ENCODE assay signal across 11 cellular contexts in the genomic region with DNA sequence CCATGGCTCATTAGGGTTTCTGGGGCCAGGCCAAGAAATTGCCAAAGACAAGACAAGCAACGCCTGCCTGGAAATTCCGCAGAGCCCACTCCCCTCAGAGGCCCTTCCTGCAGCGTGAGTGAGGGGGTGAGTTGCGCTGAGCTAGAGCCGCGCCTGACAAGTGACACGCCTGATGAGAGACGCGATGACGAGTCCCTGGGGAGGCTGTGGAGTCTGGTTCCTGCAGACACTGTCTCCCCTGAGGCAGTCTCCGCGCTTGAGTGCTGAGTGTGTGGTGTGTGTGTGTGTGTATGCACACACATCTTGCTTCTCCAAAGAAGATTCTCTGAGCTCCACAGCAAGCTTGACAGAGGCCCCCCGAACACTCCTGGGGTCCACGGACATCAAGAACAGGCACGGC.
DNase-seq lines count a peak whose midpoint lies in the region; ATAC-seq and TF ChIP-seq lines count a peak whose summit lies in the region.
"Had no signal": no experiment of that assay in that cellular context is flagged by ENCODE, and none has a peak within 500 bp of the region (broad histone marks: within the 10 kb centered on the region; RNA-seq: fewer than 3 reads in every experiment).

No MANE protein-coding gene starts in this region.

- H3K4me1 ChIP-seq in A673 (ENCODE audit: insufficient read depth, low read length, poor library complexity, severe bottlenecking) = peaks cover 3% of the 10 kb centered on the region

- H3K36me3 Mint-ChIP-seq in HFFc6 (ENCODE audit: low read depth) = no peaks in the 10 kb centered on the region

- H3K27ac ChIP-seq in A673 (ENCODE audit: low read depth, low read length, poor library complexity, severe bottlenecking) = no peak overlapping the region
- H3K27ac ChIP-seq: gastrocnemius medialis had no signal

- intact Hi-C loops in A673 (cut with micrococcal nuclease; ENCODE audit: unreplicated experiment) = no loop called here

- H3K4me3 Mint-ChIP-seq in HFFc6 = no peak overlapping the region
- H3K4me3 Mint-ChIP-seq: dendritic cell treated with granulocyte-macrophage colony-stimulating factor and Interleukin-4, amounts not matched to agents 40 ng/mL and 50 ng/mL, for 4 days had no signal

- POLR2A ChIA-PET in A673 (lab: Charles Lee; ENCODE audit: low non-redundant PET) = no interaction called here

- H3K27me3 ChIP-seq in A673 (replicated peaks; ENCODE audit: insufficient read depth, low read depth, low read length, poor library complexity) = no peaks in the 10 kb centered on the region
- H3K27me3 ChIP-seq: gastrocnemius medialis, MG63 had no signal

- DNase-seq in A673 (ENCODE audit: low spot score) (peak; percentile 77), NCI-H345 treated with DMSO at 0.1 percent for 48 hours (lab: John Stamatoyannopoulos, UW; ENCODE audit: unreplicated experiment) (peak; percentile 40), HFFc6 (no peak), KBM-7 (no peak), NCI-H510A treated with DMSO at 0.1 percent for 48 hours (lab: John Stamatoyannopoulos, UW) (no peak), foreskin melanocyte (no peak)
- DNase-seq: gastrocnemius medialis, MG63 had no signal

- H3K9me3 ChIP-seq in A673 (ENCODE audit: low read depth, low read length, poor library complexity, severe bottlenecking) = no peaks in the 10 kb centered on the region
- H3K9me3 ChIP-seq: gastrocnemius medialis, MG63 had no signal

- no peaks in the 10 kb centered on the region for H3K36me3 ChIP-seq in A673 (ENCODE audit: insufficient read depth, low read length, poor library complexity, severe bottlenecking)
- H3K36me3 ChIP-seq: gastrocnemius medialis, MG63 had no signal

- ATAC-seq in GM18873 (IDR thresholded peaks at IDR 0.05; ENCODE audit: low FRiP score, unreplicated experiment) (peak; percentile 71), HG02642 (IDR thresholded peaks at IDR 0.05; ENCODE audit: poor library complexity, unreplicated experiment) (peak; percentile 81)
- ATAC-seq: gastrocnemius medialis had no signal

- no peaks in the 10 kb centered on the region for H3K4me1 Mint-ChIP-seq in HFFc6 (ENCODE audit: low read depth)

- H3K27me3 Mint-ChIP-seq in HFFc6 (ENCODE audit: insufficient read depth) = peaks cover 6% of the 10 kb centered on the region

- no peaks in the 10 kb centered on the region for H3K9me3 Mint-ChIP-seq in HFFc6
- H3K9me3 Mint-ChIP-seq: dendritic cell treated with granulocyte-macrophage colony-stimulating factor and Interleukin-4, amounts not matched to agents 40 ng/mL and 50 ng/mL, for 4 days had no signal

- no peak overlapping the region for H3K27ac Mint-ChIP-seq in HFFc6
- H3K27ac Mint-ChIP-seq: dendritic cell treated with granulocyte-macrophage colony-stimulating factor and Interleukin-4, amounts not matched to agents 40 ng/mL and 50 ng/mL, for 4 days had no signal

- TF ChIP-seq CTCF in A673 (conservative IDR thresholded peaks at IDR 0.05; ENCODE audit: low read depth, low read length) (no peak), HFFc6 (IDR thresholded peaks at IDR 0.05) (no peak)

- BruUV-seq in A673 (replicated peaks; lab: Mats Ljungman, UMichigan) = no TSS peak

- in situ Hi-C loops in KBM-7 (cut with MboI; ENCODE audit: low pct_unique_long_range_greater_than_20kb, low sequenced_read_pairs) = no loop called here

- H3K4me3 ChIP-seq in A673 (ENCODE audit: low read depth, low read length, poor library complexity, severe bottlenecking) = no peak overlapping the region
- H3K4me3 ChIP-seq: gastrocnemius medialis, MG63 had no signal

- CTCF ChIA-PET in A673 (lab: Charles Lee) = no interaction called here

Comparison
In these comparisons a context has a peak if more than half of its experiments do, and no peak if none do; other contexts are left out.
1. DNase-seq: peak in A673 (single experiment) and NCI-H345 treated with DMSO at 0.1 percent for 48 hours (single experiment); none in HFFc6 (single experiment), KBM-7 (single experiment), NCI-H510A treated with DMSO at 0.1 percent for 48 hours (single experiment) and foreskin melanocyte (single experiment).